In genomic region chr2:54233832-54234649, GRCh38 we compare ENCODE assay signal across 34 cellular contexts. TPM values are rescaled to one million over a fixed set of nuclear protein-coding genes. Genes with fewer than 3 reads are reported as not detected.
"Had no signal": no experiment of that assay in that cellular context is flagged by ENCODE, and none has a peak within 500 bp of the region (broad histone marks: within the 10 kb centered on the region; RNA-seq: fewer than 3 reads in every experiment).

No MANE protein-coding gene starts in this region.

- H3K79me2 ChIP-seq: parathyroid adenoma had no signal

- H3K27me3 ChIP-seq: esophagus squamous epithelium, foreskin keratinocyte, heart right ventricle, left lung, neural progenitor cell, stomach, thyroid gland had no signal

- H3K9me3 ChIP-seq: thyroid gland had no signal

- H3K4me3 ChIP-seq: esophagus squamous epithelium, heart right ventricle, left lung, neural progenitor cell, stomach, thyroid gland had no signal

- DNase-seq: cerebellar nuclear complex; cortex of kidney; effector memory CD8-positive, alpha-beta T cell; erythroblast; esophagus squamous epithelium; glutamatergic neuron; heart right ventricle; hippocampal formation; left cardiac atrium; left lung; mesenchymal stem cell; naive thymus-derived CD4-positive, alpha-beta T cell; small intestine; stimulated activated CD4-positive, alpha-beta T cell treated with anti-CD3 and anti-CD28 coated beads, Interleukin-15, amount 100 ng/mL, for 24 hours; stimulated activated CD4-positive, alpha-beta T cell treated with anti-CD3 and anti-CD28 coated beads, Interleukin-4, amount 100 ng/mL, for 1 hour; stimulated activated CD8-positive, alpha-beta memory T cell treated with anti-CD3 and anti-CD28 coated beads, Interleukin-4, amount 100 ng/mL, for 48 hours; stimulated activated naive CD4-positive, alpha-beta T cell; stomach; thyroid gland; trophoblast cell had no signal

- H3K27ac ChIP-seq: esophagus squamous epithelium, foreskin keratinocyte, heart right ventricle, left lung, neural progenitor cell, parathyroid adenoma, stomach, thyroid gland had no signal

- H2AFZ ChIP-seq: neural progenitor cell, parathyroid adenoma had no signal

- H3K4me2 ChIP-seq: neural progenitor cell had no signal

- FAIRE-seq: endometrium, islet of Langerhans, small intestine had no signal

- H3K9ac ChIP-seq: neural progenitor cell, parathyroid adenoma had no signal

- H3K4me1 ChIP-seq: esophagus squamous epithelium, foreskin keratinocyte, left lung, parathyroid adenoma, thyroid gland had no signal

- H3K36me3 ChIP-seq: esophagus squamous epithelium, heart right ventricle, left lung, neural progenitor cell, stomach, thyroid gland had no signal

- ATAC-seq: effector memory CD8-positive, alpha-beta T cell; foreskin keratinocyte; heart right ventricle; left cardiac atrium; left lung; naive thymus-derived CD4-positive, alpha-beta T cell had no signal

RNA-seq across cellular contexts. Expression of gene TSPYL6, which starts 22.0 kb away (rescaled TPM):
- total RNA-seq: dermis microvascular lymphatic vessel endothelial cell; esophagus squamous epithelium; foreskin keratinocyte; kidney epithelial cell; left cardiac atrium; left lung; lower leg skin; lung microvascular endothelial cell; mesothelial cell of epicardium; mucosa of gallbladder; naive thymus-derived CD4-positive, alpha-beta T cell; osteoblast; progenitor cell of endocrine pancreas; stomach; ureter had no signal
- polyA plus RNA-seq: foreskin keratinocyte; naive thymus-derived CD4-positive, alpha-beta T cell; small intestine; stomach had no signal
